In genomic region chr9:36924071-36924470, GRCh38 we compare ENCODE assay signal across 1 cellular context.
A peak's percentile ranks its signal among the peaks of the same experiment; 100 is the strongest.
TF ChIP-seq lines count a peak whose summit lies in the region.

No MANE protein-coding gene starts in this region.

TF ChIP-seq in HCT116, 20 proteins besides CTCF, POLR2A, EP300 and RAD21 (continued from another document):
- TF ChIP-seq REST (IDR thresholded peaks at IDR 0.05; ENCODE audit: low read depth) (no peak), EZH2phosphoT487 (IDR thresholded peaks at IDR 0.05; ENCODE audit: borderline replicate concordance) (no peak), FOSL1 (IDR thresholded peaks at IDR 0.05; ENCODE audit: low read depth) (peak; percentile 99), POLR2AphosphoS5 (IDR thresholded peaks at IDR 0.05; ENCODE audit: low read depth, low read length) (peak; percentile 24; the same call in 1 of the 2 replicates), TCF7L2 (IDR thresholded peaks at IDR 0.05; ENCODE audit: borderline replicate concordance, extremely low read depth, insufficient read depth, insufficient read length) (peak; percentile 52), MAX (IDR thresholded peaks at IDR 0.05) (peak; percentile 97), CBX3 (IDR thresholded peaks at IDR 0.05; ENCODE audit: low read depth) (peak; percentile 95), SIN3A (IDR thresholded peaks at IDR 0.05; ENCODE audit: low read depth) (peak; percentile 78; the same call in 1 of the 2 replicates), ELF1 (IDR thresholded peaks at IDR 0.05; ENCODE audit: borderline replicate concordance, low read depth) (no peak), SRF (IDR thresholded peaks at IDR 0.05; ENCODE audit: low read depth) (peak; percentile 78), EGR1 (IDR thresholded peaks at IDR 0.05; ENCODE audit: low read depth) (no peak), ZNF274 (IDR thresholded peaks at IDR 0.05; ENCODE audit: low read depth, low read length) (no peak), JUND (IDR thresholded peaks at IDR 0.05) (peak; percentile 97), CEBPB (IDR thresholded peaks at IDR 0.05; ENCODE audit: low read depth) (peak; percentile 74), EZH2 (IDR thresholded peaks at IDR 0.05) (no peak)
